In the genomic region with DNA sequence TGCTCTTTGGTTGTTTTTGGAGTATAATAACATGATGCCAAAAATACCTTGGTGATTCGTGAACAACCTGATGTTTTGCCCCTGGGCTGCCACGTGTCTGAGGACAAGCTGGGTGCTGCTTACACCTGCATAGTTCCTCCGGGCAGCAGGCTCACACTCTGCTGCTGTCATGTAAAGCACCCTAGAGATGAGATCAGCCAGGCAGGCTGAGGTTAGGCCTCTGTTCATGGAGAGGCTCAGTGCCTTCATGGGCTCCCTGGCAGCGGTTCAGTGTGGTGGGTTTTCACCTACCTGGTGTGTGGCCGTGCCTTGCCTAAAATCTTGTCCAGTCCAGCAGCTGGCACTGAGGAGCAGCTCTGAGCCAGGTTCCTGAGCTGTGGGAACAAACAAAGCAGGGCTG, we compare ENCODE assay signal across 11 cellular contexts.
A peak's percentile ranks its signal among the peaks of the same experiment; 100 is the strongest.
DNase-seq lines count a peak whose midpoint lies in the region; ATAC-seq and TF ChIP-seq lines count a peak whose summit lies in the region.
"Had no signal": no experiment of that assay in that cellular context is flagged by ENCODE, and none has a peak within 500 bp of the region (broad histone marks: within the 10 kb centered on the region; RNA-seq: fewer than 3 reads in every experiment).

No MANE protein-coding gene starts in this region.

- H3K4me1 ChIP-seq in colonic mucosa (peaks cover 3% of the 10 kb centered on the region), testis (peaks cover 15% of the 10 kb centered on the region), tibial nerve (peaks cover 0 to 20% (median 4%) of the 10 kb centered on the region in 4 donors)

- no peaks in the 10 kb centered on the region for H3K9me3 Mint-ChIP-seq in activated naive CD4-positive, alpha-beta T cell treated with anti-CD3 and anti-CD28 coated beads, Interleukin-2, amount 10 ng/mL, durations not matched to agents 7 days and 5 days
- H3K9me3 Mint-ChIP-seq in activated naive CD4-positive, alpha-beta T cell treated with anti-CD3 and anti-CD28 coated beads, Interleukin-2, amount 50 U/mL, for 72 hours, result no peaks in the 10 kb centered on the region

- peaks cover 10% of the 10 kb centered on the region for H3K27me3 Mint-ChIP-seq in activated naive CD4-positive, alpha-beta T cell treated with anti-CD3 and anti-CD28 coated beads, Interleukin-2, amount 10 ng/mL, durations not matched to agents 7 days and 5 days

- TF ChIP-seq POLR2A in testis (IDR thresholded peaks at IDR 0.05) (no peak), tibial nerve (IDR thresholded peaks at IDR 0.05) (no peak)

- no peak overlapping the region for H3K4me3 ChIP-seq in colonic mucosa
- H3K4me3 ChIP-seq in testis, result no peak overlapping the region
- H3K4me3 ChIP-seq in tibial nerve, result no peak overlapping the region
- H3K4me3 ChIP-seq: cardiac muscle cell had no signal

- H3K9ac ChIP-seq in colonic mucosa (ENCODE audit: low read depth in 2 of 2, low read length in 2 of 2), result no peak overlapping the region

- CTCF ChIA-PET in activated naive CD4-positive, alpha-beta T cell treated with anti-CD3 and anti-CD28 coated beads, Interleukin-2, amount 10 ng/mL, durations not matched to agents 7 days and 5 days (lab: Charles Lee), result interaction anchor here (0.6 to 13.3 kb wide), 15 partner anchors 10 to 420 kb away, joined by 3 to 317 read pairs (median 5); partner anchors contain the start of genes RSPH3 and TAGAP

- no peak overlapping the region for H3K27ac ChIP-seq in colonic mucosa
- H3K27ac ChIP-seq in testis, result no peak overlapping the region
- peak overlapping the region in 1 of 4 donors; percentile 55 for H3K27ac ChIP-seq in tibial nerve
- H3K27ac ChIP-seq: cardiac muscle cell had no signal

- no peak for TF ChIP-seq EP300 in tibial nerve (IDR thresholded peaks at IDR 0.05)

- no peaks in the 10 kb centered on the region for H3K36me3 ChIP-seq in colonic mucosa
- H3K36me3 ChIP-seq in testis (ENCODE audit: low read depth, missing control alignments), result no peaks in the 10 kb centered on the region
- no peaks in the 10 kb centered on the region for H3K36me3 ChIP-seq in tibial nerve
- H3K36me3 ChIP-seq: cardiac muscle cell had no signal

- no peak for TF ChIP-seq CTCF in colonic mucosa (IDR thresholded peaks at IDR 0.05)
- no peak for TF ChIP-seq CTCF in testis (IDR thresholded peaks at IDR 0.05)
- TF ChIP-seq CTCF in tibial nerve (IDR thresholded peaks at IDR 0.05), result no peak

- H3K9me3 ChIP-seq in colonic mucosa, result no peaks in the 10 kb centered on the region
- no peaks in the 10 kb centered on the region for H3K9me3 ChIP-seq in testis
- H3K9me3 ChIP-seq in tibial nerve, result no peaks in the 10 kb centered on the region

- DNase-seq in activated naive CD4-positive, alpha-beta T cell treated with anti-CD3 and anti-CD28 coated beads, Interleukin-2, amount 10 ng/mL, durations not matched to agents 7 days and 5 days, result peak; percentile 43
- no peak for DNase-seq in activated naive CD4-positive, alpha-beta T cell treated with anti-CD3 and anti-CD28 coated beads, Interleukin-2, amount 50 U/mL, for 72 hours (ENCODE audit: low spot score in 2 of 2)
- DNase-seq in NCI-H774 (lab: John Stamatoyannopoulos, UW) (peak; percentile 46), colonic mucosa (peak; percentile 14), testis (peak; percentile 12), GOT3 (lab: John Stamatoyannopoulos, UW) (no peak), tibial nerve (ENCODE audit: low spot score in 2 of 2) (no peak)
- DNase-seq: activated CD4-positive, alpha-beta T cell treated with anti-CD3 and anti-CD28 coated beads, Interleukin-2, amount 50 U/mL, for 1 hour; H7 had no signal

- intact Hi-C loops in colonic mucosa (cut with DNase I) (loop anchor here (2.0 kb wide), 1 partner anchor 62 kb away; no protein-coding TSS in a partner anchor), testis (cut with DNase I; ENCODE audit: low total_unique reads) (loop anchor here (10.0 kb wide), 1 partner anchor 60 kb away; the partner anchor contains the start of gene TAGAP)

- H3K4me3 Mint-ChIP-seq in activated naive CD4-positive, alpha-beta T cell treated with anti-CD3 and anti-CD28 coated beads, Interleukin-2, amount 10 ng/mL, durations not matched to agents 7 days and 5 days, result no peak overlapping the region

- peak overlapping the region; percentile 50 for H3K27ac Mint-ChIP-seq in activated naive CD4-positive, alpha-beta T cell treated with anti-CD3 and anti-CD28 coated beads, Interleukin-2, amount 10 ng/mL, durations not matched to agents 7 days and 5 days
- H3K27ac Mint-ChIP-seq in activated naive CD4-positive, alpha-beta T cell treated with anti-CD3 and anti-CD28 coated beads, Interleukin-2, amount 50 U/mL, for 72 hours, result peak overlapping the region in 1 of 2 donors; percentile 76

- no peak for ATAC-seq in activated naive CD4-positive, alpha-beta T cell treated with anti-CD3 and anti-CD28 coated beads, Interleukin-2, amount 50 U/mL, for 72 hours
- no peak for ATAC-seq in HG03139 (IDR thresholded peaks at IDR 0.05; ENCODE audit: unreplicated experiment)

- H3K27me3 ChIP-seq in colonic mucosa (no peaks in the 10 kb centered on the region), testis (no peaks in the 10 kb centered on the region), tibial nerve (no peaks in the 10 kb centered on the region)
- H3K27me3 ChIP-seq: cardiac muscle cell had no signal

- H3K4me1 Mint-ChIP-seq in activated naive CD4-positive, alpha-beta T cell treated with anti-CD3 and anti-CD28 coated beads, Interleukin-2, amount 10 ng/mL, durations not matched to agents 7 days and 5 days, result peaks cover 80% of the 10 kb centered on the region

- H3K36me3 Mint-ChIP-seq in activated naive CD4-positive, alpha-beta T cell treated with anti-CD3 and anti-CD28 coated beads, Interleukin-2, amount 10 ng/mL, durations not matched to agents 7 days and 5 days, result peaks cover 3% of the 10 kb centered on the region
- no peaks in the 10 kb centered on the region for H3K36me3 Mint-ChIP-seq in activated naive CD4-positive, alpha-beta T cell treated with anti-CD3 and anti-CD28 coated beads, Interleukin-2, amount 50 U/mL, for 72 hours

- WGBS in testis, 2 donors, result 87 to 89% methylated on average over 3 to 5 of the region's 5 CpGs
- 85 to 90% methylated on average over 5 of the region's 5 CpGs for WGBS in tibial nerve, 2 donors

Comparison
In these comparisons a context has a peak if more than half of its experiments do, and no peak if none do; other contexts are left out.
1. DNase-seq: peak in activated naive CD4-positive, alpha-beta T cell treated with anti-CD3 and anti-CD28 coated beads, Interleukin-2, amount 10 ng/mL, durations not matched to agents 7 days and 5 days (single experiment), NCI-H774 (single experiment), colonic mucosa (single experiment) and testis (single experiment); none in activated naive CD4-positive, alpha-beta T cell treated with anti-CD3 and anti-CD28 coated beads, Interleukin-2, amount 50 U/mL, for 72 hours (0 of 2), GOT3 (single experiment) and tibial nerve (0 of 2).